Comparison of ENCODE assay signal across 1 cellular context in the genomic region with DNA sequence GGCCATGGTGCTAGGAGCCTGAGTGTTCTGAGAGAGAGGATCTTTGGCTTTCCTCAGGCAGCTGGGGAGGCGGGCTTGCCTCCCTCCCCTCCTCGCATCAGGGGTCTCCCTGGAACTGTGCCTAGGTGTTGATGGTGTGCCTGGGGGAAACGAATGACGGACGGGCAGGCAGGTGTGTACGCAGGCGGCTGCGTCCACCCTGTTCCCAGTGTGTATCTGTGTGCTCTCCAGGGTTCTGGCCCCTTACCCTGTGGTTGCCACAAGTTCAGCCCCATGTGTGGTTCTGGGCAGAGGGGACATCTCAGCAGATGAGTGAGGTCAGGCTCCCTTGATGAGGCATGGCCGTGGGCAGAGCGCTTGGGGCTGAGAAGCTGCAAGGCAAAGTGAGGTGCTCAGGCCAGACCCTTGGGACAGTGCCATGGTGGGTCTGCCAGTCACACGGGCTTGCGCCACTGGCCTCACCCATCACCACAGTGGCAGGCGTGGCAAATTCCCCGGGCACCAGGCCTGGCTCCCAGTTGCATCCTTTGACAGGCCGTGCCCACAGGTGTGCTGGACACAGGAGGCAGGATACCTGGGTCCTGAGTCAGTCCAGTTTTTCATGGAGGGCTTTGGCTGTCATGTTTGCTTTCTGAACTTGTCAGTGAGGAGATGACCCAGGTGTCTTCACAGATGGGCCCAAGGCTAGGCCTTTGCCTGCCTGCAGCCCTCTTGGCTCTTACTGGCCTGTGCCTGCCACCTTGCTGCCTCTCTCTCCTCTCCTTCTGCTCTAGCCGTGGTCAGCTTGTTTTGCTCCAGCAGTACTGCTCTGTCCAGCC.
TF ChIP-seq lines count a peak whose summit lies in the region.

No MANE protein-coding gene starts in this region.

TF ChIP-seq in IMR-90, 13 proteins besides CTCF, POLR2A, EP300 and RAD21:
- TF ChIP-seq MAZ (IDR thresholded peaks at IDR 0.05; ENCODE audit: borderline replicate concordance, low read depth, low read length) (no peak), SMC3 (IDR thresholded peaks at IDR 0.05; ENCODE audit: low read depth, low read length) (no peak), FOS (IDR thresholded peaks at IDR 0.05; ENCODE audit: low read depth, low read length) (no peak), BHLHE40 (IDR thresholded peaks at IDR 0.05; ENCODE audit: low read depth, low read length) (no peak), RFX5 (IDR thresholded peaks at IDR 0.05; ENCODE audit: low read depth, low read length) (no peak), MXI1 (IDR thresholded peaks at IDR 0.05; ENCODE audit: borderline replicate concordance, low read depth, low read length) (no peak), NFE2L2 (IDR thresholded peaks at IDR 0.05; ENCODE audit: low read depth, low read length) (no peak), CEBPB (IDR thresholded peaks at IDR 0.05; ENCODE audit: low read depth, low read length) (no peak), RCOR1 (IDR thresholded peaks at IDR 0.05; ENCODE audit: insufficient replicate concordance, low read length) (no peak), CHD1 (IDR thresholded peaks at IDR 0.05; ENCODE audit: low read depth, low read length) (no peak), MAFK (IDR thresholded peaks at IDR 0.05; ENCODE audit: low read depth, low read length) (no peak)
- TF ChIP-seq, protein P1, sequence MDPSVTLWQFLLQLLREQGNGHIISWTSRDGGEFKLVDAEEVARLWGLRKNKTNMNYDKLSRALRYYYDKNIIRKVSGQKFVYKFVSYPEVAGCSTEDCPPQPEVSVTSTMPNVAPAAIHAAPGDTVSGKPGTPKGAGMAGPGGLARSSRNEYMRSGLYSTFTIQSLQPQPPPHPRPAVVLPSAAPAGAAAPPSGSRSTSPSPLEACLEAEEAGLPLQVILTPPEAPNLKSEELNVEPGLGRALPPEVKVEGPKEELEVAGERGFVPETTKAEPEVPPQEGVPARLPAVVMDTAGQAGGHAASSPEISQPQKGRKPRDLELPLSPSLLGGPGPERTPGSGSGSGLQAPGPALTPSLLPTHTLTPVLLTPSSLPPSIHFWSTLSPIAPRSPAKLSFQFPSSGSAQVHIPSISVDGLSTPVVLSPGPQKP (IDR thresholded peaks at IDR 0.05; ENCODE audit: borderline replicate concordance, low read depth, low read length), result no peak
- TF ChIP-seq, protein P2, sequence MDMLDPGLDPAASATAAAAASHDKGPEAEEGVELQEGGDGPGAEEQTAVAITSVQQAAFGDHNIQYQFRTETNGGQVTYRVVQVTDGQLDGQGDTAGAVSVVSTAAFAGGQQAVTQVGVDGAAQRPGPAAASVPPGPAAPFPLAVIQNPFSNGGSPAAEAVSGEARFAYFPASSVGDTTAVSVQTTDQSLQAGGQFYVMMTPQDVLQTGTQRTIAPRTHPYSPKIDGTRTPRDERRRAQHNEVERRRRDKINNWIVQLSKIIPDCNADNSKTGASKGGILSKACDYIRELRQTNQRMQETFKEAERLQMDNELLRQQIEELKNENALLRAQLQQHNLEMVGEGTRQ (IDR thresholded peaks at IDR 0.05; ENCODE audit: low read depth, low read length), result no peak
TF ChIP-seq in IMR-90: peak in this region for 0.
